Comparison of ENCODE assay signal across 10 cellular contexts in the genomic region with DNA sequence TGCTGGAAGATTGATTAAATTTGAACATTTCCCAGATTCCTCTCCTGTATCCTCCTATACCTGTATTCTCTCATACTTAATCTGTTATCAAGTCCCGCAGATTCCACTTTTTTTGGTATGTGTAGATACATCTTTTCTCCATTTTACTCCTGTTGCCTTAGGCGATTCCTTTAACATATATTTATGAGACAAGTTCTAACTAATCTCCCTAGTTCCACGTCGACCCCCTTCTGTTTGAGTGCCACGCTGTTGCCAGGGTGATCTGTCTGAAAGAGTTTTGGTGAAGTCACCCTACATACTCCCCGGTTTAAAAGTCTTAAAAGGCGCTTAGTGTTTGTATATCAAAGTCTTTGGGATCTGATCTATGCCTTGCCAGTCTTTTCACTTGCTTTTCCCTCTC. TPM values are rescaled to one million over a fixed set of nuclear protein-coding genes. Genes with fewer than 3 reads are reported as not detected.
DNase-seq lines count a peak whose midpoint lies in the region; ATAC-seq and TF ChIP-seq lines count a peak whose summit lies in the region.
"Had no signal": no experiment of that assay in that cellular context is flagged by ENCODE, and none has a peak within 500 bp of the region (broad histone marks: within the 10 kb centered on the region; RNA-seq: fewer than 3 reads in every experiment).

No MANE protein-coding gene starts in this region.

- no peaks in the 10 kb centered on the region for H3K4me1 ChIP-seq in hepatocyte (ENCODE audit: insufficient read depth)

- DNase-seq in activated T-cell treated with anti-CD3 and anti-CD28 coated beads, Interleukin-2, amount 50 U/mL, for 24 hours = no peak
- DNase-seq in activated T-cell treated with anti-CD3 and anti-CD28 coated beads, Interleukin-2, amount 50 U/mL, for 48 hours = no peak
- DNase-seq in activated naive CD8-positive, alpha-beta T cell treated with anti-CD3 and anti-CD28 coated beads, Interleukin-2, amount 10 ng/mL, durations not matched to agents 7 days and 5 days = no peak
- no peak for DNase-seq in hepatocyte (ENCODE audit: low spot score)
- DNase-seq in stimulated activated naive B cell treated with anti-CD40 and anti-IgM and Interleukin-4, amounts not matched to agents 10 μg/mL and 1 μg/mL and 100 μg/mL, for 72 hours = no peak
- no peak for DNase-seq in NCI-H187 treated with DMSO at 0.1 percent for 48 hours (lab: John Stamatoyannopoulos, UW)
- no peak for DNase-seq in NCI-H146 (lab: John Stamatoyannopoulos, UW)
- no peak for DNase-seq in putamen (ENCODE audit: low spot score)
- DNase-seq: AML-193 had no signal

- H3K4me3 Mint-ChIP-seq in activated T-cell treated with anti-CD3 and anti-CD28 coated beads, Interleukin-2, amount 50 U/mL, for 24 hours = peak overlapping the region; percentile 54
- peak overlapping the region; percentile 82 for H3K4me3 Mint-ChIP-seq in activated naive CD8-positive, alpha-beta T cell treated with anti-CD3 and anti-CD28 coated beads, Interleukin-2, amount 10 ng/mL, durations not matched to agents 7 days and 5 days
- peak overlapping the region; percentile 41 to 63 for H3K4me3 Mint-ChIP-seq in stimulated activated naive B cell treated with anti-CD40 and anti-IgM and Interleukin-4, amounts not matched to agents 10 μg/mL and 1 μg/mL and 100 μg/mL, for 72 hours

- H3K4me2 ChIP-seq in hepatocyte = peak overlapping the region; percentile 74

- no peaks in the 10 kb centered on the region for H3K36me3 ChIP-seq in hepatocyte (replicated peaks; ENCODE audit: insufficient read depth, low read depth)

- no peaks in the 10 kb centered on the region for H3K9me3 ChIP-seq in hepatocyte (ENCODE audit: low read depth)

- H3K36me3 Mint-ChIP-seq in activated T-cell treated with anti-CD3 and anti-CD28 coated beads, Interleukin-2, amount 50 U/mL, for 24 hours (ENCODE audit: low read depth) = peaks cover 41% of the 10 kb centered on the region
- H3K36me3 Mint-ChIP-seq in activated naive CD8-positive, alpha-beta T cell treated with anti-CD3 and anti-CD28 coated beads, Interleukin-2, amount 10 ng/mL, durations not matched to agents 7 days and 5 days = peaks cover 11% of the 10 kb centered on the region
- peaks cover 18 to 26% of the 10 kb centered on the region in 2 donors for H3K36me3 Mint-ChIP-seq in stimulated activated naive B cell treated with anti-CD40 and anti-IgM and Interleukin-4, amounts not matched to agents 10 μg/mL and 1 μg/mL and 100 μg/mL, for 72 hours

- no peak overlapping the region for H2AFZ ChIP-seq in hepatocyte

- peak overlapping the region; percentile 57 for H3K27ac Mint-ChIP-seq in activated T-cell treated with anti-CD3 and anti-CD28 coated beads, Interleukin-2, amount 50 U/mL, for 24 hours
- H3K27ac Mint-ChIP-seq in activated naive CD8-positive, alpha-beta T cell treated with anti-CD3 and anti-CD28 coated beads, Interleukin-2, amount 10 ng/mL, durations not matched to agents 7 days and 5 days = peak overlapping the region; percentile 67
- peak overlapping the region; percentile 47 for H3K27ac Mint-ChIP-seq in stimulated activated naive B cell treated with anti-CD40 and anti-IgM and Interleukin-4, amounts not matched to agents 10 μg/mL and 1 μg/mL and 100 μg/mL, for 72 hours

- H3K27me3 ChIP-seq in hepatocyte = no peaks in the 10 kb centered on the region

- H3K27ac ChIP-seq in hepatocyte = peak overlapping the region; percentile 34

- TF ChIP-seq CTCF in hepatocyte (IDR thresholded peaks at IDR 0.05; ENCODE audit: poor library complexity) = no peak

- no peaks in the 10 kb centered on the region for H3K9me3 Mint-ChIP-seq in activated T-cell treated with anti-CD3 and anti-CD28 coated beads, Interleukin-2, amount 50 U/mL, for 24 hours
- H3K9me3 Mint-ChIP-seq in activated naive CD8-positive, alpha-beta T cell treated with anti-CD3 and anti-CD28 coated beads, Interleukin-2, amount 10 ng/mL, durations not matched to agents 7 days and 5 days = no peaks in the 10 kb centered on the region
- peaks cover 2 to 5% of the 10 kb centered on the region in 2 donors for H3K9me3 Mint-ChIP-seq in stimulated activated naive B cell treated with anti-CD40 and anti-IgM and Interleukin-4, amounts not matched to agents 10 μg/mL and 1 μg/mL and 100 μg/mL, for 72 hours

- H3K27me3 Mint-ChIP-seq in activated T-cell treated with anti-CD3 and anti-CD28 coated beads, Interleukin-2, amount 50 U/mL, for 24 hours = peaks cover 7% of the 10 kb centered on the region
- H3K27me3 Mint-ChIP-seq in activated naive CD8-positive, alpha-beta T cell treated with anti-CD3 and anti-CD28 coated beads, Interleukin-2, amount 10 ng/mL, durations not matched to agents 7 days and 5 days = no peaks in the 10 kb centered on the region
- no peaks in the 10 kb centered on the region for H3K27me3 Mint-ChIP-seq in stimulated activated naive B cell treated with anti-CD40 and anti-IgM and Interleukin-4, amounts not matched to agents 10 μg/mL and 1 μg/mL and 100 μg/mL, for 72 hours

- WGBS in hepatocyte (ENCODE audit: low lambda C conversion rate, missing lambda C conversion rate) = 57% methylated on average over 7 of the region's 7 CpGs

- no peak for ATAC-seq in activated naive CD8-positive, alpha-beta T cell treated with anti-CD3 and anti-CD28 coated beads, Interleukin-2, amount 10 ng/mL, durations not matched to agents 7 days and 5 days (ENCODE audit: low read depth)
- ATAC-seq in stimulated activated naive B cell treated with anti-CD40 and anti-IgM and Interleukin-4, amounts not matched to agents 10 μg/mL and 1 μg/mL and 100 μg/mL, for 72 hours (replicated peaks) = no peak

- peaks cover 47% of the 10 kb centered on the region for H3K4me1 Mint-ChIP-seq in activated T-cell treated with anti-CD3 and anti-CD28 coated beads, Interleukin-2, amount 50 U/mL, for 24 hours (ENCODE audit: low read depth)
- peaks cover 24% of the 10 kb centered on the region for H3K4me1 Mint-ChIP-seq in activated naive CD8-positive, alpha-beta T cell treated with anti-CD3 and anti-CD28 coated beads, Interleukin-2, amount 10 ng/mL, durations not matched to agents 7 days and 5 days
- H3K4me1 Mint-ChIP-seq in stimulated activated naive B cell treated with anti-CD40 and anti-IgM and Interleukin-4, amounts not matched to agents 10 μg/mL and 1 μg/mL and 100 μg/mL, for 72 hours = peaks cover 26 to 42% of the 10 kb centered on the region in 2 donors

- POLR2A ChIA-PET in activated naive CD8-positive, alpha-beta T cell treated with anti-CD3 and anti-CD28 coated beads, Interleukin-2, amount 10 ng/mL, durations not matched to agents 7 days and 5 days (lab: Charles Lee) = no interaction called here

- H3K79me2 ChIP-seq in hepatocyte = peaks cover 58% of the 10 kb centered on the region

- no peak overlapping the region for H3K4me3 ChIP-seq in hepatocyte

- H4K20me1 ChIP-seq in hepatocyte (ENCODE audit: insufficient read depth, poor library complexity, severe bottlenecking) = peaks cover 12% of the 10 kb centered on the region

- no peaks in the 10 kb centered on the region for H3K9me2 ChIP-seq in hepatocyte (replicated peaks; ENCODE audit: insufficient read depth)

RNA-seq across cellular contexts. Expression of a gene that starts 2.4 kb away (rescaled TPM):
- total RNA-seq in activated naive CD8-positive, alpha-beta T cell treated with anti-CD3 and anti-CD28 coated beads, Interleukin-2, amount 10 ng/mL, durations not matched to agents 7 days and 5 days = 10 to 100 TPM; 36.9 to 41.1 TPM
- 74.4 and 76.0 TPM in 2 replicates for total RNA-seq in hepatocyte
- 103 and 112 TPM in 2 replicates for polyA plus RNA-seq in hepatocyte

RNA-seq across cellular contexts. Expression of a gene that starts 2.7 kb away (rescaled TPM):
- 10 to 100 TPM; 27.7 to 32.5 TPM for total RNA-seq in activated naive CD8-positive, alpha-beta T cell treated with anti-CD3 and anti-CD28 coated beads, Interleukin-2, amount 10 ng/mL, durations not matched to agents 7 days and 5 days
- total RNA-seq in hepatocyte = 134 and 147 TPM in 2 replicates
- 86.4 and 96.5 TPM in 2 replicates for polyA plus RNA-seq in hepatocyte

RNA-seq across cellular contexts. Expression of a gene that starts 19.6 kb away (rescaled TPM):
- total RNA-seq in activated naive CD8-positive, alpha-beta T cell treated with anti-CD3 and anti-CD28 coated beads, Interleukin-2, amount 10 ng/mL, durations not matched to agents 7 days and 5 days = 100 to 1,000 TPM; 271 to 325 TPM
- total RNA-seq in hepatocyte = 2,118 and 2,358 TPM in 2 replicates
- 245 and 263 TPM in 2 replicates for polyA plus RNA-seq in hepatocyte

RNA-seq across cellular contexts. Expression of a gene that starts 24.5 kb away (rescaled TPM):
- 1 to 10 TPM in 1 of 2 experiments, under 1 TPM in 1; 0.48 to 1.1 TPM for total RNA-seq in activated naive CD8-positive, alpha-beta T cell treated with anti-CD3 and anti-CD28 coated beads, Interleukin-2, amount 10 ng/mL, durations not matched to agents 7 days and 5 days
- 0.70 and 0.96 TPM in 2 replicates for total RNA-seq in hepatocyte
- 0.62 and 1.4 TPM in 2 replicates for polyA plus RNA-seq in hepatocyte
- total RNA-seq: RPMI7951 had no signal
